ENCODE assay signal across 1 cellular context in the genomic region with DNA sequence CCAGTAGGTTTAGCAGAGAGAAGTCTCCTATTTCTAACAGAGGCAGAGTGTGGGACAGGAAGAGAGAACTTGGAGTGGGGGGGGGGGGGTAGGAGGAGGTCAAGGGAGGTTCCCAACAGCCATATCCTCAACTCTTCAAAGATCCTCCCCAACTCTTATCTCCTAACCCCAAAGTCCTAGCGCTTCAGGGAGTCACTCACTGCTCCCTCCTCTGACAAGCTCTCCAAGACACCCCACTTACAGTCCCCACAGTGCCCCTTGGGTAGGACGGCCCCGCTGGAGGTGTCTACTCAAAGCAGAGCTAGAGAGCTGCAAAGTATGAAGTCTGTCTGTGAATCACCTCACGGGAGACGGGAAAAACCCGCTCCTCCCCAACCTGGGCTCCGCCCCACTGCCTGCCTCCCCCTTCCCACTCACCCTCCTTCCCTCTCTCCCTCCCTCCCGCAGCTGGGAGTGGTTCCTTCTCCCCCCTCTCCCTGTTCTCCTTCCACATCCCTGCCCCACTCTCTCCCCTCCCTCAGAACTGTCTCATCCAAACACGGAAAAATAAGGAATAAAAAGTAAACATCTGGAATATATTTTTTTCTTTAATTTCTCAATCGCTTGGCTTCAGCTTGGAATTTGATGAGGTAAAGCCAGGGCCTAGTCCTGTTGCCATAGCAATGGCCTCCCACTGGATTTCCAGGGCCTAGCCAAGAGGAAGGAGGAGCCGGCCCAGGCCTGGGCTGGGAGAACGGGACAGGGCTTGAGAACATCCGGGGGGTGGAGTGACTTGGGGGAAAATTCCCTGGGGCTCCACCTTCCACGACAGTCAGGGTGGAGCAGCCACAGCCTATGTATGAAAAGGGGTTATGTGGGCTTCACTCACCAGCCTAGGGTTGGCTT.
TF ChIP-seq lines count a peak whose summit lies in the region.

No MANE protein-coding gene starts in this region.

TF ChIP-seq in HepG2, 621 proteins besides CTCF, POLR2A, EP300 and RAD21 (continued from another document):
- TF ChIP-seq ZNF484 (CRISPR knock-in tag; IDR thresholded peaks at IDR 0.05; ENCODE audit: borderline replicate concordance, low read depth): no peak
- TF ChIP-seq ZNF253 (CRISPR knock-in tag; IDR thresholded peaks at IDR 0.05; ENCODE audit: borderline replicate concordance): no peak
- TF ChIP-seq, protein P1, sequence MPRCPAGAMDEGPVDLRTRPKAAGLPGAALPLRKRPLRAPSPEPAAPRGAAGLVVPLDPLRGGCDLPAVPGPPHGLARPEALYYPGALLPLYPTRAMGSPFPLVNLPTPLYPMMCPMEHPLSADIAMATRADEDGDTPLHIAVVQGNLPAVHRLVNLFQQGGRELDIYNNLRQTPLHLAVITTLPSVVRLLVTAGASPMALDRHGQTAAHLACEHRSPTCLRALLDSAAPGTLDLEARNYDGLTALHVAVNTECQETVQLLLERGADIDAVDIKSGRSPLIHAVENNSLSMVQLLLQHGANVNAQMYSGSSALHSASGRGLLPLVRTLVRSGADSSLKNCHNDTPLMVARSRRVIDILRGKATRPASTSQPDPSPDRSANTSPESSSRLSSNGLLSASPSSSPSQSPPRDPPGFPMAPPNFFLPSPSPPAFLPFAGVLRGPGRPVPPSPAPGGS (CRISPR knock-in tag; IDR thresholded peaks at IDR 0.05): no peak
- TF ChIP-seq CAMTA2 (CRISPR knock-in tag; IDR thresholded peaks at IDR 0.05; ENCODE audit: borderline replicate concordance): no peak
- TF ChIP-seq ETV6 (CRISPR knock-in tag; conservative IDR thresholded peaks at IDR 0.05): no peak
- no peak for TF ChIP-seq FLYWCH1 (CRISPR knock-in tag; IDR thresholded peaks at IDR 0.05)
- TF ChIP-seq, protein P2, sequence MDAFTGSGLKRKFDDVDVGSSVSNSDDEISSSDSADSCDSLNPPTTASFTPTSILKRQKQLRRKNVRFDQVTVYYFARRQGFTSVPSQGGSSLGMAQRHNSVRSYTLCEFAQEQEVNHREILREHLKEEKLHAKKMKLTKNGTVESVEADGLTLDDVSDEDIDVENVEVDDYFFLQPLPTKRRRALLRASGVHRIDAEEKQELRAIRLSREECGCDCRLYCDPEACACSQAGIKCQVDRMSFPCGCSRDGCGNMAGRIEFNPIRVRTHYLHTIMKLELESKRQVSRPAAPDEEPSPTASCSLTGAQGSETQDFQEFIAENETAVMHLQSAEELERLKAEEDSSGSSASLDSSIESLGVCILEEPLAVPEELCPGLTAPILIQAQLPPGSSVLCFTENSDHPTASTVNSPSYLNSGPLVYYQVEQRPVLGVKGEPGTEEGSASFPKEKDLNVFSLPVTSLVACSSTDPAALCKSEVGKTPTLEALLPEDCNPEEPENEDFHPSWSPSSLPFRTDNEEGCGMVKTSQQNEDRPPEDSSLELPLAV (CRISPR knock-in tag; conservative IDR thresholded peaks at IDR 0.05; ENCODE audit: low read depth): no peak
